In genomic region chr10:61847640-61848039, GRCh38 we compare ENCODE assay signal across 28 cellular contexts.
"Had no signal": no experiment of that assay in that cellular context is flagged by ENCODE, and none has a peak within 500 bp of the region (broad histone marks: within the 10 kb centered on the region; RNA-seq: fewer than 3 reads in every experiment).

No MANE protein-coding gene starts in this region.

- H3K4me3 ChIP-seq: hepatocyte, left ventricle myocardium inferior, pancreas, psoas muscle, right atrium auricular region, skin epidermis, tibial artery had no signal

- H3K4me1 Mint-ChIP-seq: activated T-helper 17 cell treated with anti-CD3 and anti-CD28 coated beads, Interleukin-2, amount 50 U/mL, for 72 hours; brain; stimulated activated effector memory CD8-positive, alpha-beta T cell treated with anti-CD3 and anti-CD28 coated beads, Interleukin-12 subunit alpha, Interleukin-12 subunit beta, amount 100 ng/mL, for 72 hours had no signal

- FAIRE-seq: frontal cortex had no signal

- ATAC-seq: activated CD4-positive, CD25-positive, alpha-beta regulatory T cell treated with anti-CD3 and anti-CD28 coated beads, Interleukin-2, amount 50 U/mL, for 24 hours; pancreas; psoas muscle; stimulated activated effector memory CD8-positive, alpha-beta T cell treated with anti-CD3 and anti-CD28 coated beads, Interleukin-12 subunit alpha, Interleukin-12 subunit beta, amount 100 ng/mL, for 72 hours had no signal

- H3K9me3 Mint-ChIP-seq: activated T-cell treated with anti-CD3 and anti-CD28 coated beads, Interleukin-2, amount 50 U/mL, for 24 hours; activated T-helper 17 cell treated with anti-CD3 and anti-CD28 coated beads, Interleukin-2, amount 50 U/mL, for 72 hours; immature natural killer cell; nephron; stimulated activated effector memory CD8-positive, alpha-beta T cell treated with anti-CD3 and anti-CD28 coated beads, Interleukin-12 subunit alpha, Interleukin-12 subunit beta, amount 100 ng/mL, for 72 hours; stimulated activated naive CD8-positive, alpha-beta T cell treated with anti-CD3 and anti-CD28 coated beads, Interleukin-15, amount 100 ng/mL, for 72 hours had no signal

- H3K4me3 Mint-ChIP-seq: activated naive CD8-positive, alpha-beta T cell treated with anti-CD3 and anti-CD28 coated beads, Interleukin-2, amount 10 ng/mL, durations not matched to agents 7 days and 5 days; activated T-cell treated with anti-CD3 and anti-CD28 coated beads, Interleukin-2, amount 50 U/mL, for 24 hours; activated T-helper 17 cell treated with anti-CD3 and anti-CD28 coated beads, Interleukin-2, amount 50 U/mL, for 72 hours; brain; immature natural killer cell; nephron; stimulated activated effector memory CD8-positive, alpha-beta T cell treated with anti-CD3 and anti-CD28 coated beads, Interleukin-12 subunit alpha, Interleukin-12 subunit beta, amount 100 ng/mL, for 72 hours; stimulated activated naive CD8-positive, alpha-beta T cell treated with anti-CD3 and anti-CD28 coated beads, Interleukin-15, amount 100 ng/mL, for 72 hours had no signal

- H3K79me2 ChIP-seq: hepatocyte had no signal

- H3K36me3 ChIP-seq: left ventricle myocardium inferior, pancreas, right atrium auricular region, tibial artery had no signal

- H3K27ac ChIP-seq: hepatocyte, left ventricle myocardium inferior, pancreas, psoas muscle, right atrium auricular region, skin epidermis, tibial artery had no signal

- H3K27me3 Mint-ChIP-seq: activated T-cell treated with anti-CD3 and anti-CD28 coated beads, Interleukin-2, amount 50 U/mL, for 24 hours; activated T-helper 17 cell treated with anti-CD3 and anti-CD28 coated beads, Interleukin-2, amount 50 U/mL, for 72 hours; stimulated activated naive CD8-positive, alpha-beta T cell treated with anti-CD3 and anti-CD28 coated beads, Interleukin-15, amount 100 ng/mL, for 72 hours had no signal

- DNase-seq: activated CD8-positive, alpha-beta memory T cell treated with anti-CD3 and anti-CD28 coated beads for 24 hours; activated CD8-positive, alpha-beta memory T cell treated with anti-CD3 and anti-CD28 coated beads, Interleukin-2, amount 50 U/mL, for 4 hours; activated naive CD4-positive, alpha-beta T cell; activated naive CD8-positive, alpha-beta T cell treated with anti-CD3 and anti-CD28 coated beads, Interleukin-2, amount 10 ng/mL, durations not matched to agents 7 days and 5 days; activated T-cell treated with anti-CD3 and anti-CD28 coated beads, Interleukin-2, amount 50 U/mL, for 24 hours; amygdala; caudate nucleus; effector CD8-positive, alpha-beta T cell; erythroblast; glutamatergic neuron; immature natural killer cell; kidney glomerular epithelial cell; left ventricle myocardium inferior; midbrain; pancreas; psoas muscle; stimulated activated CD4-positive, alpha-beta T cell treated with anti-CD3 and anti-CD28 coated beads, Interleukin-1b, Interleukin-23, amount 100 ng/mL, for 48 hours; stimulated activated naive CD8-positive, alpha-beta T cell treated with anti-CD3 and anti-CD28 coated beads, Interleukin-15, amount 100 ng/mL, for 72 hours; tibial artery had no signal

- H3K27ac Mint-ChIP-seq: activated naive CD8-positive, alpha-beta T cell treated with anti-CD3 and anti-CD28 coated beads, Interleukin-2, amount 10 ng/mL, durations not matched to agents 7 days and 5 days; activated T-cell treated with anti-CD3 and anti-CD28 coated beads, Interleukin-2, amount 50 U/mL, for 24 hours; activated T-helper 17 cell treated with anti-CD3 and anti-CD28 coated beads, Interleukin-2, amount 50 U/mL, for 72 hours; brain; immature natural killer cell; stimulated activated effector memory CD8-positive, alpha-beta T cell treated with anti-CD3 and anti-CD28 coated beads, Interleukin-12 subunit alpha, Interleukin-12 subunit beta, amount 100 ng/mL, for 72 hours had no signal

- H3K4me2 ChIP-seq: hepatocyte had no signal

- H2AFZ ChIP-seq: hepatocyte had no signal

- H3K36me3 Mint-ChIP-seq: activated naive CD8-positive, alpha-beta T cell treated with anti-CD3 and anti-CD28 coated beads, Interleukin-2, amount 10 ng/mL, durations not matched to agents 7 days and 5 days; brain; stimulated activated effector memory CD8-positive, alpha-beta T cell treated with anti-CD3 and anti-CD28 coated beads, Interleukin-12 subunit alpha, Interleukin-12 subunit beta, amount 100 ng/mL, for 72 hours had no signal

- H3K9me3 ChIP-seq: left ventricle myocardium inferior, pancreas, psoas muscle, right atrium auricular region, tibial artery had no signal

- H3K4me1 ChIP-seq: left ventricle myocardium inferior, psoas muscle, right atrium auricular region, tibial artery had no signal

- H3K27me3 ChIP-seq: hepatocyte, pancreas, right atrium auricular region, tibial artery had no signal
